In genomic region chr4:88062311-88062710, GRCh38 we compare ENCODE assay signal across 21 cellular contexts. TPM values are rescaled to one million over a fixed set of nuclear protein-coding genes. Genes with fewer than 3 reads are reported as not detected.
DNase-seq lines count a peak whose midpoint lies in the region; FAIRE-seq and TF ChIP-seq lines count a peak whose summit lies in the region.
"Had no signal": no experiment of that assay in that cellular context is flagged by ENCODE, and none has a peak within 500 bp of the region (broad histone marks: within the 10 kb centered on the region; RNA-seq: fewer than 3 reads in every experiment).

No MANE protein-coding gene starts in this region.

- TF ChIP-seq CTCF in endothelial cell of umbilical vein (IDR thresholded peaks at IDR 0.05; ENCODE audit: extremely low read depth in 1 of 2, insufficient read depth in 1 of 2, low read depth in 1 of 2, low read length in 2 of 2) (no peak), mesothelial cell of epicardium (IDR thresholded peaks at IDR 0.05; ENCODE audit: unreplicated experiment) (no peak)

- intact Hi-C loops in endothelial cell of umbilical vein (cut with micrococcal nuclease) = no loop called here

- no peaks in the 10 kb centered on the region for H3K9me3 ChIP-seq in endothelial cell of umbilical vein (replicated peaks; ENCODE audit: control insufficient read depth, insufficient read depth, low read length)
- H3K9me3 ChIP-seq: BE2C had no signal

- peaks cover 2 to 4% of the 10 kb centered on the region in 2 experiments for H3K36me3 ChIP-seq in endothelial cell of umbilical vein (ENCODE audit: control insufficient read depth in 2 of 2, extremely low read depth in 1 of 2, insufficient read depth in 2 of 2, low read length in 2 of 2)
- H3K36me3 ChIP-seq in H7 (replicated peaks; ENCODE audit: control insufficient read depth, insufficient read depth, low read length) = peaks cover 23% of the 10 kb centered on the region

- CTCF ChIA-PET in endothelial cell of umbilical vein (lab: Charles Lee) = interaction anchor here (1.0 to 2.1 kb wide), 2 partner anchors 7 to 150 kb away, joined by 3 to 8 read pairs; no protein-coding TSS in a partner anchor

- DNase-seq in dermis blood vessel endothelial cell (peak; percentile 78), endothelial cell of umbilical vein (ENCODE audit: low read depth, low spot score) (peak; percentile 87), mesothelial cell of epicardium (ENCODE audit: low spot score in 2 of 2, unreplicated experiment in 2 of 2) (no peak), SIG-M5 (lab: John Stamatoyannopoulos, UW) (no peak), NCI-H1105 treated with DMSO at 0.1 percent for 48 hours (lab: John Stamatoyannopoulos, UW) (no peak), H7 (no peak)
- DNase-seq: ACHN; BE2C; C1 segment of cervical spinal cord; CD4-positive, CD25-positive, alpha-beta regulatory T cell; CD8-positive, alpha-beta memory T cell; COR-L47; DMS 273 treated with DMSO at 0.1 percent for 48 hours; DMS53; GM23248; HCEC 1CT had no signal

- H3K36me3 Mint-ChIP-seq in mesothelial cell of epicardium = peaks cover 45% of the 10 kb centered on the region

- no peak for FAIRE-seq in endothelial cell of umbilical vein (lab: Jason Lieb, UNC)
- FAIRE-seq: A204.1, G401.6, GM12891, GM18507 had no signal

- no peak for TF ChIP-seq POLR2A in endothelial cell of umbilical vein (IDR thresholded peaks at IDR 0.05; ENCODE audit: low read depth, low read length)

- no peaks in the 10 kb centered on the region for H4K20me1 ChIP-seq in endothelial cell of umbilical vein (replicated peaks; ENCODE audit: control insufficient read depth, extremely low read depth, insufficient read depth, low read length)

- H3K79me2 ChIP-seq in endothelial cell of umbilical vein (ENCODE audit: control insufficient read depth, insufficient read depth, low read length) = no peaks in the 10 kb centered on the region

- dilution Hi-C loops in endothelial cell of umbilical vein (cut with MboI; ENCODE audit: extremely low pct_ligation_motif_present, low sequenced_read_pairs) = no loop called here

- peak overlapping the region; percentile 25 for H3K27ac Mint-ChIP-seq in mesothelial cell of epicardium

- no peaks in the 10 kb centered on the region for H3K4me1 Mint-ChIP-seq in mesothelial cell of epicardium
- H3K4me1 Mint-ChIP-seq: CD4-positive, CD25-positive, alpha-beta regulatory T cell; CD8-positive, alpha-beta memory T cell had no signal

- H3K4me3 ChIP-seq in endothelial cell of umbilical vein (replicated peaks in 1 of 3; ENCODE audit: insufficient read depth in 1 of 3, low read depth in 1 of 3, low read length in 3 of 3) (no peak overlapping the region), H7 (ENCODE audit: insufficient read depth, low read depth, low read length) (no peak overlapping the region)
- H3K4me3 ChIP-seq: GM23248 had no signal

- no peaks in the 10 kb centered on the region for H3K9me1 ChIP-seq in endothelial cell of umbilical vein (replicated peaks; ENCODE audit: control insufficient read depth, extremely low read depth, insufficient read depth, low read length)

- POLR2A ChIA-PET in endothelial cell of umbilical vein (lab: Charles Lee) = no interaction called here

- no peak overlapping the region for H3K4me2 ChIP-seq in endothelial cell of umbilical vein (ENCODE audit: insufficient read depth, low read length)

- no TSS peak for BruUV-seq in endothelial cell of umbilical vein (replicated peaks; lab: Mats Ljungman, UMichigan)

- H3K27me3 ChIP-seq in endothelial cell of umbilical vein (ENCODE audit: control insufficient read depth in 2 of 2, insufficient read depth in 2 of 2, low read length in 2 of 2) (no peaks in the 10 kb centered on the region), H7 (ENCODE audit: control insufficient read depth, insufficient read depth, low read length) (no peaks in the 10 kb centered on the region)
- H3K27me3 ChIP-seq: BE2C had no signal

- no peak overlapping the region for H2AFZ ChIP-seq in endothelial cell of umbilical vein (ENCODE audit: low read depth, low read length)
- H2AFZ ChIP-seq: GM23248 had no signal

- no peak overlapping the region for H3K9ac ChIP-seq in endothelial cell of umbilical vein (replicated peaks; ENCODE audit: extremely low read depth, insufficient read depth, low read length)
- H3K9ac ChIP-seq: GM23248 had no signal

- no peak overlapping the region for H3K4me3 Mint-ChIP-seq in mesothelial cell of epicardium
- H3K4me3 Mint-ChIP-seq: CD8-positive, alpha-beta memory T cell had no signal

- peaks cover 6% of the 10 kb centered on the region for H3K4me1 ChIP-seq in endothelial cell of umbilical vein (ENCODE audit: control insufficient read depth, extremely low read depth, insufficient read depth, low read length)
- H3K4me1 ChIP-seq: BE2C had no signal

- no peak overlapping the region for H3K27ac ChIP-seq in endothelial cell of umbilical vein (ENCODE audit: insufficient read depth, low read depth, low read length)
- H3K27ac ChIP-seq: GM23248, HL-60 had no signal

- H3K27me3 Mint-ChIP-seq in mesothelial cell of epicardium (ENCODE audit: low read depth) = no peaks in the 10 kb centered on the region
- H3K27me3 Mint-ChIP-seq: CD4-positive, CD25-positive, alpha-beta regulatory T cell; CD8-positive, alpha-beta memory T cell had no signal

- H3K9me3 Mint-ChIP-seq in mesothelial cell of epicardium = no peaks in the 10 kb centered on the region
- H3K9me3 Mint-ChIP-seq: CD4-positive, CD25-positive, alpha-beta regulatory T cell; CD8-positive, alpha-beta memory T cell had no signal

TF ChIP-seq in endothelial cell of umbilical vein, 7 proteins besides CTCF, POLR2A, EP300 and RAD21:
- TF ChIP-seq, protein P1, sequence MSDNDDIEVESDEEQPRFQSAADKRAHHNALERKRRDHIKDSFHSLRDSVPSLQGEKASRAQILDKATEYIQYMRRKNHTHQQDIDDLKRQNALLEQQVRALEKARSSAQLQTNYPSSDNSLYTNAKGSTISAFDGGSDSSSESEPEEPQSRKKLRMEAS (IDR thresholded peaks at IDR 0.05; ENCODE audit: insufficient read depth, insufficient read length) = no peak
- no peak for TF ChIP-seq JUN (IDR thresholded peaks at IDR 0.05; ENCODE audit: borderline replicate concordance, insufficient read depth, insufficient read length, low read depth)
- TF ChIP-seq EZH2 (IDR thresholded peaks at IDR 0.05; ENCODE audit: borderline replicate concordance, low read depth, low read length, severe bottlenecking) = no peak
- no peak for TF ChIP-seq POLR2AphosphoS5 (IDR thresholded peaks at IDR 0.05; ENCODE audit: insufficient read depth, low read depth, low read length)
- no peak for TF ChIP-seq GATA2 (IDR thresholded peaks at IDR 0.05; ENCODE audit: insufficient read depth, insufficient read length, low read depth, low read length)
- TF ChIP-seq FOS (IDR thresholded peaks at IDR 0.05; ENCODE audit: borderline replicate concordance, insufficient read depth, low read length) = no peak
- TF ChIP-seq MYC (IDR thresholded peaks at IDR 0.05; ENCODE audit: low read depth, low read length) = no peak

RNA-seq across cellular contexts. Expression of gene PKD2, which starts 54.9 kb away (rescaled TPM):
- total RNA-seq in dermis blood vessel endothelial cell = 41.9 and 48.8 TPM in 2 replicates
- total RNA-seq in endothelial cell of umbilical vein = 27.0 and 33.5 TPM in 2 replicates
- polyA plus RNA-seq in endothelial cell of umbilical vein = 15.2 and 23.1 TPM in 2 replicates
- polyA plus RNA-seq in endothelial cell of umbilical vein (2011; cell fraction: cytosol; rRNA removed) = 17.7 and 18.4 TPM in 2 replicates
- polyA plus RNA-seq in endothelial cell of umbilical vein (2011; cell fraction: nucleus; rRNA removed) = 114 and 154 TPM in 2 replicates
- 19.0 and 19.3 TPM in 2 replicates for polyA plus RNA-seq in endothelial cell of umbilical vein (2012)
- 69.5 and 73.2 TPM in 2 replicates for polyA minus RNA-seq in endothelial cell of umbilical vein
- polyA minus RNA-seq in endothelial cell of umbilical vein (2011; cell fraction: cytosol; rRNA and poly(A)+ RNA removed) = 4.4 TPM
- polyA minus RNA-seq in endothelial cell of umbilical vein (2011; cell fraction: nucleus; rRNA and poly(A)+ RNA removed) = 71.2 and 90.9 TPM in 2 replicates
- 63.3 to 65.7 TPM (median 65.5 TPM) in 3 replicates for total RNA-seq in mesothelial cell of epicardium
- total RNA-seq in H7 (2014; rRNA removed; shearing (Covaris generic)) = 16.6 and 19.4 TPM in 2 replicates

Comparison
In these comparisons a context has a peak if more than half of its experiments do, and no peak if none do; other contexts are left out.
1. DNase-seq: peak in dermis blood vessel endothelial cell (single experiment) and endothelial cell of umbilical vein (single experiment); none in mesothelial cell of epicardium (0 of 2), SIG-M5 (single experiment), NCI-H1105 treated with DMSO at 0.1 percent for 48 hours (single experiment) and H7 (single experiment).